Comparison of ENCODE assay signal across 17 cellular contexts in genomic region chr6:88535296-88535695, GRCh38.
"Had no signal": no experiment of that assay in that cellular context is flagged by ENCODE, and none has a peak within 500 bp of the region (broad histone marks: within the 10 kb centered on the region; RNA-seq: fewer than 3 reads in every experiment).

No MANE protein-coding gene starts in this region.

- H3K9me3 ChIP-seq: adrenal gland, body of pancreas, gastroesophageal sphincter, ovary, upper lobe of right lung had no signal

- H3K9me3 Mint-ChIP-seq: activated B cell treated with CpG ODN at 0.5 μM for 24 hours; activated CD4-positive, alpha-beta T cell treated with anti-CD3 and anti-CD28 coated beads, Interleukin-2, amount 10 ng/mL, durations not matched to agents 7 days and 5 days; stimulated activated naive CD8-positive, alpha-beta T cell treated with anti-CD3 and anti-CD28 coated beads, Interleukin-15, Interleukin-2, amounts not matched to agents 100 ng/mL and 50 ng/mL, for 24 hours had no signal

- H3K27me3 Mint-ChIP-seq: activated CD4-positive, alpha-beta T cell treated with anti-CD3 and anti-CD28 coated beads, Interleukin-2, amount 10 ng/mL, durations not matched to agents 7 days and 5 days had no signal

- ATAC-seq: body of pancreas; effector memory CD8-positive, alpha-beta T cell; gastroesophageal sphincter; left ventricle myocardium superior; upper lobe of right lung had no signal

- DNase-seq: activated B cell treated with CpG ODN at 0.5 μM for 24 hours; activated CD4-positive, alpha-beta T cell treated with anti-CD3 and anti-CD28 coated beads, Interleukin-2, amount 10 ng/mL, durations not matched to agents 7 days and 5 days; activated CD8-positive, alpha-beta memory T cell treated with anti-CD3 and anti-CD28 coated beads for 24 hours; activated naive CD4-positive, alpha-beta T cell treated with anti-CD3 and anti-CD28 coated beads, Interleukin-2, amount 50 U/mL, for 16 hours; body of pancreas; central memory CD4-positive, alpha-beta T cell; effector memory CD8-positive, alpha-beta T cell; left ventricle myocardium superior; mesendoderm; ovary; stimulated activated CD4-positive, alpha-beta T cell treated with anti-CD3 and anti-CD28 coated beads, Interleukin-4, amount 100 ng/mL, for 1 hour; stimulated activated CD8-positive, alpha-beta memory T cell treated with anti-CD3 and anti-CD28 coated beads, Interleukin-4, amount 100 ng/mL, for 48 hours; T1000; upper lobe of right lung had no signal

- H3K36me3 ChIP-seq: adrenal gland, gastroesophageal sphincter, ovary, upper lobe of right lung had no signal

- H3K27ac Mint-ChIP-seq: activated B cell treated with CpG ODN at 0.5 μM for 24 hours; activated CD4-positive, alpha-beta T cell treated with anti-CD3 and anti-CD28 coated beads, Interleukin-2, amount 10 ng/mL, durations not matched to agents 7 days and 5 days; effector memory CD8-positive, alpha-beta T cell; stimulated activated naive CD8-positive, alpha-beta T cell treated with anti-CD3 and anti-CD28 coated beads, Interleukin-15, Interleukin-2, amounts not matched to agents 100 ng/mL and 50 ng/mL, for 24 hours had no signal

- H3K4me3 ChIP-seq: body of pancreas, gastroesophageal sphincter, ovary, upper lobe of right lung had no signal

- H3K4me3 Mint-ChIP-seq: activated B cell treated with CpG ODN at 0.5 μM for 24 hours; activated CD4-positive, alpha-beta T cell treated with anti-CD3 and anti-CD28 coated beads, Interleukin-2, amount 10 ng/mL, durations not matched to agents 7 days and 5 days; effector memory CD8-positive, alpha-beta T cell; stimulated activated naive CD8-positive, alpha-beta T cell treated with anti-CD3 and anti-CD28 coated beads, Interleukin-15, Interleukin-2, amounts not matched to agents 100 ng/mL and 50 ng/mL, for 24 hours had no signal

- H3K27me3 ChIP-seq: adrenal gland, body of pancreas, ovary, upper lobe of right lung had no signal

- H3K27ac ChIP-seq: body of pancreas, gastroesophageal sphincter, ovary, upper lobe of right lung had no signal

- H3K4me1 Mint-ChIP-seq: activated CD4-positive, alpha-beta T cell treated with anti-CD3 and anti-CD28 coated beads, Interleukin-2, amount 10 ng/mL, durations not matched to agents 7 days and 5 days had no signal

- H3K4me1 ChIP-seq: body of pancreas, gastroesophageal sphincter, upper lobe of right lung had no signal
